21 cellular contexts compared by ENCODE assay signal in the genomic region with DNA sequence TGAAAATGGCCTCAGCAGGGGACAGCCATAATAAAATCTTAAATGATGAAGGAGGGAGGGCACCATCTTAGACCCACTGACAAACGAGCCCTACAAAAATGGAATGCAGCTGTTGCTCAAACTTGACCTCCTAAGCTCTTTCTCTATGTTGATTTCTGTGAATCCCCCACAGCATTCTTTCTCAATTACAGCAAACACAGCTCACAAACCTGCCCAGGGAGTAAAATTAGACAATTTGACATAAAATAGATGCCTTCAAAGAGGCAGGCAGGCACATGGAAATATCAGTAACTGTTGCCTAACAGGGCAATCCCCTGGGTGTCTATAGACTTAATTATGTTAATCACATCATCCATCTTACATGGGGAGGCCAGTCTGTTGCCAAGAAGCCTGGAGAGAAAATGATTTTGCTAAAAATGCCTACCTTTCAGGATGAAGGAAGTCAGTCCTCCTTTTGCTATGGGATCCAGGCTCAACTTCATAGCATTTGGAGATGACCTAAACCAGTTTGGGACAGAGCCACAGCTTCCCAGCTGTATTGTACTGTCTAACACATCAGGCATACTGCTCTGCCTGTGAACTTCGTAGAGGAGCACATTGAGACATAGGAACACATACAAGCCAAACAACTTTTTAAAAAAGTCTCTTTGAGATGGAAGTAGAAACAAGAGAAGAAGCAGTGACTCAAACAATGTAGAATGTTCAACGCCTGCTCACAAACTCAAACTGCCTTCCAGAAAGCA.
"Had no signal": no experiment of that assay in that cellular context is flagged by ENCODE, and none has a peak within 500 bp of the region (broad histone marks: within the 10 kb centered on the region; RNA-seq: fewer than 3 reads in every experiment).

No MANE protein-coding gene starts in this region.

- H3K9me3 ChIP-seq: SK-N-SH, spleen, thoracic aorta had no signal

- H3K79me2 ChIP-seq: parathyroid adenoma had no signal

- DNase-seq: activated CD4-positive, alpha-beta memory T cell treated with anti-CD3 and anti-CD28 coated beads, Interleukin-2, amount 10 ng/mL, durations not matched to agents 7 days and 5 days; activated CD4-positive, alpha-beta T cell treated with anti-CD3 and anti-CD28 coated beads, Interleukin-2, amount 10 ng/mL, durations not matched to agents 24 days and 14 days; activated gamma-delta T cell; activated naive CD4-positive, alpha-beta T cell treated with anti-CD3 and anti-CD28 coated beads, Interleukin-2, amount 50 U/mL, for 16 hours; activated naive CD8-positive, alpha-beta T cell treated with anti-CD3 and anti-CD28 coated beads, Interleukin-2, amount 50 U/mL, for 24 hours; aorta; caudate nucleus; dermis blood vessel endothelial cell; effector CD8-positive, alpha-beta T cell; erythroblast; hippocampal formation; mammary epithelial cell; midbrain; SK-N-SH; spleen; stimulated activated CD4-positive, alpha-beta T cell treated with anti-CD3 and anti-CD28 coated beads, Interleukin-4, amount 100 ng/mL, for 1 hour; stimulated activated naive CD4-positive, alpha-beta T cell treated with Interleukin-2 at 50 U/mL for 16 hours had no signal

- H3K4me3 ChIP-seq: spleen, thoracic aorta had no signal

- ATAC-seq: activated CD4-positive, CD25-positive, alpha-beta regulatory T cell treated with anti-CD3 and anti-CD28 coated beads, Interleukin-2, amount 50 U/mL, for 24 hours; activated naive CD8-positive, alpha-beta T cell treated with anti-CD3 and anti-CD28 coated beads, Interleukin-2, amount 50 U/mL, for 24 hours; natural killer cell treated with Interleukin-12 subunit alpha and Interleukin-12 subunit beta and Interleukin-15 and Interleukin-18, amount 100 ng/mL, for 72 hours had no signal

- H3K27me3 ChIP-seq: spleen had no signal

- H3K9ac ChIP-seq: parathyroid adenoma, SK-N-SH had no signal

- H2AFZ ChIP-seq: parathyroid adenoma had no signal

- H3K4me2 ChIP-seq: SK-N-SH had no signal

- H3K4me1 ChIP-seq: parathyroid adenoma, spleen had no signal

- H3K36me3 ChIP-seq: spleen, thoracic aorta had no signal

- H3K27ac ChIP-seq: parathyroid adenoma, spleen, thoracic aorta had no signal
